Comparison of ENCODE assay signal across 22 cellular contexts in genomic region chr5:159547466-159548195, GRCh38.
DNase-seq lines count a peak whose midpoint lies in the region; TF ChIP-seq lines count a peak whose summit lies in the region.
"Had no signal": no experiment of that assay in that cellular context is flagged by ENCODE, and none has a peak within 500 bp of the region (broad histone marks: within the 10 kb centered on the region; RNA-seq: fewer than 3 reads in every experiment).

No MANE protein-coding gene starts in this region.

- peak; percentile 16 for DNase-seq in EL
- peak; percentile 31 for DNase-seq in MG63
- peak; percentile 15 for DNase-seq in astrocyte of the cerebellum (ENCODE audit: low read depth)
- DNase-seq in fibroblast of peridontal ligament (ENCODE audit: extremely low read depth), result peak; percentile 26
- DNase-seq in NCI-H1694 (lab: John Stamatoyannopoulos, UW), result no peak
- no peak for DNase-seq in NCI-H82 treated with DMSO at 0.1 percent for 48 hours (lab: John Stamatoyannopoulos, UW; ENCODE audit: unreplicated experiment)
- no peak for DNase-seq in LoVo (ENCODE audit: low spot score)
- no peak for DNase-seq in stimulated activated CD4-positive, alpha-beta T cell treated with anti-CD3 and anti-CD28 coated beads, Interleukin-4, amount 100 ng/mL, for 24 hours
- DNase-seq: ACHN; CD4-positive, CD25-positive, alpha-beta regulatory T cell; DMS53; H7; IMR-90; KG1; NCI-H1092 treated with DMSO at 0.1 percent for 48 hours; NCI-H1436; NCI-H1930; NCI-H446; NCI-H524 treated with DMSO at 0.1 percent for 48 hours; Right ventricle myocardium superior; RPMI8226 had no signal

- H3K4me3 ChIP-seq in MG63 (no peak overlapping the region), astrocyte of the cerebellum (ENCODE audit: low read depth, low read length) (no peak overlapping the region)
- H3K4me3 ChIP-seq: BLaER1 had no signal

- in situ Hi-C loops in astrocyte of the cerebellum (cut with HindIII; ENCODE audit: low sequenced_read_pairs), result no loop called here

- no peak for TF ChIP-seq CTCF in astrocyte of the cerebellum (IDR thresholded peaks at IDR 0.05; ENCODE audit: low read depth, low read length, missing control alignments)

- H3K9me3 ChIP-seq in MG63, result peaks cover 22% of the 10 kb centered on the region

- no peaks in the 10 kb centered on the region; the same call in 1 of the 2 replicates for H3K36me3 ChIP-seq in MG63
- H3K36me3 ChIP-seq: BLaER1 had no signal

- H3K27me3 ChIP-seq in MG63, result no peaks in the 10 kb centered on the region
- H3K27me3 ChIP-seq: BLaER1 had no signal

Comparison
In these comparisons a context has a peak if more than half of its experiments do, and no peak if none do; other contexts are left out.
1. DNase-seq: peak in EL (single experiment), MG63 (single experiment), astrocyte of the cerebellum (single experiment) and fibroblast of peridontal ligament (single experiment); none in NCI-H1694 (single experiment), NCI-H82 treated with DMSO at 0.1 percent for 48 hours (single experiment), LoVo (single experiment) and stimulated activated CD4-positive, alpha-beta T cell treated with anti-CD3 and anti-CD28 coated beads, Interleukin-4, amount 100 ng/mL, for 24 hours (single experiment).